24 cellular contexts compared by ENCODE assay signal in the genomic region with DNA sequence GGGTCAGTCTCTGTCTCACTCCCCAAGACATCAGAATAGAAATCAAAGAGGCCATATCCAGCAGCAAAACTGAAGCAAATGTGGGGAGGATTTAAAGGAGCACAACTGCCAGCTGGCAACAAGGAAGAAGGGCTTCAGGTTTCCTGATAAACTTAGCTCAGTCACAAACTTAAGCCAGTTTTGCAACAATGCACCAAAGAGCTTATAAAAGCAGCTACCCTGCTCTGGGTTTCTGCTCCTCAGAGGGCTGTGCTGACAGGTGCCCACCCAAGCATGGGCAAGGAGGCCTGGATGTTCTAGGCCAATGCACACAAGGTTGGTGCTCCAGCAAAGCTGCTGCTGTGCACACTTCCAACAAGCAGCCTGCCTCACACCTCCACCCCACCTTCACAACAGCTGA.
DNase-seq lines count a peak whose midpoint lies in the region; ATAC-seq and TF ChIP-seq lines count a peak whose summit lies in the region.
"Had no signal": no experiment of that assay in that cellular context is flagged by ENCODE, and none has a peak within 500 bp of the region (broad histone marks: within the 10 kb centered on the region; RNA-seq: fewer than 3 reads in every experiment).

No MANE protein-coding gene starts in this region.

- H3K9me3 ChIP-seq in GM23248 (ENCODE audit: low read depth) = no peaks in the 10 kb centered on the region
- H3K9me3 ChIP-seq: vagina had no signal

- no peaks in the 10 kb centered on the region for H3K9me3 Mint-ChIP-seq in type B pancreatic cell
- H3K9me3 Mint-ChIP-seq: HFFc6; naive thymus-derived CD4-positive, alpha-beta T cell had no signal

- DNase-seq in NCI-H2196 treated with DMSO at 0.1 percent for 48 hours (lab: John Stamatoyannopoulos, UW; ENCODE audit: unreplicated experiment) (peak; percentile 27), NCI-H2196 (lab: John Stamatoyannopoulos, UW; ENCODE audit: unreplicated experiment) (no peak), choroid plexus epithelial cell (ENCODE audit: low read depth) (peak; percentile 26), left kidney (ENCODE audit: low read depth, low spot score) (peak; percentile 79), type B pancreatic cell (ENCODE audit: extremely low spot score, unreplicated experiment) (peak; percentile 31), SW 1271 (lab: John Stamatoyannopoulos, UW) (no peak), GM23248 (no peak)
- DNase-seq: activated T-cell treated with anti-CD3 and anti-CD28 coated beads for 4 hours; amygdala; C1 segment of cervical spinal cord; central memory CD4-positive, alpha-beta T cell; DND-41; effector CD8-positive, alpha-beta T cell; HFFc6; hypothalamus; KBM-7; kidney; naive thymus-derived CD4-positive, alpha-beta T cell; stimulated activated CD4-positive, alpha-beta T cell treated with anti-CD3 and anti-CD28 coated beads, Interleukin-4, amount 100 ng/mL, for 4 hours; T-helper 1 cell had no signal

- no peak overlapping the region for H3K27ac ChIP-seq in GM23248
- H3K27ac ChIP-seq: skin epidermis, vagina had no signal

- no peaks in the 10 kb centered on the region for H3K27me3 Mint-ChIP-seq in type B pancreatic cell
- H3K27me3 Mint-ChIP-seq: naive thymus-derived CD4-positive, alpha-beta T cell; progenitor cell of endocrine pancreas had no signal

- peaks cover 3% of the 10 kb centered on the region for H3K36me3 Mint-ChIP-seq in type B pancreatic cell

- in situ Hi-C loops in GM23248 (cut with MboI) = no loop called here

- H3K4me3 ChIP-seq in choroid plexus epithelial cell (ENCODE audit: low read depth, low read length) = no peak overlapping the region
- no peak overlapping the region for H3K4me3 ChIP-seq in GM23248
- H3K4me3 ChIP-seq: skin epidermis, vagina had no signal

- no peaks in the 10 kb centered on the region for H3K27me3 ChIP-seq in GM23248 (replicated peaks; ENCODE audit: insufficient read depth)
- H3K27me3 ChIP-seq: vagina had no signal

- H3K4me2 ChIP-seq in GM23248 (ENCODE audit: unreplicated experiment) = no peak overlapping the region

- peaks cover 8% of the 10 kb centered on the region; the same call in 1 of the 2 replicates for H3F3A ChIP-seq in GM23248 (ENCODE audit: insufficient read depth)

- H2AFZ ChIP-seq in GM23248 = no peak overlapping the region

- no peaks in the 10 kb centered on the region for H3K36me3 ChIP-seq in GM23248 (ENCODE audit: low read depth)
- H3K36me3 ChIP-seq: vagina had no signal

- H3K9ac ChIP-seq in GM23248 = no peak overlapping the region

- TF ChIP-seq CTCF in choroid plexus epithelial cell (conservative IDR thresholded peaks at IDR 0.05; ENCODE audit: low read depth, low read length) (no peak), type B pancreatic cell (conservative IDR thresholded peaks at IDR 0.05) (no peak)

- no peak overlapping the region for H3K27ac Mint-ChIP-seq in type B pancreatic cell
- H3K27ac Mint-ChIP-seq: HFFc6; naive thymus-derived CD4-positive, alpha-beta T cell; progenitor cell of endocrine pancreas had no signal

- H4K20me1 ChIP-seq in GM23248 (ENCODE audit: insufficient read depth) = no peaks in the 10 kb centered on the region

- no peak for ATAC-seq in HG03571 (IDR thresholded peaks at IDR 0.05; ENCODE audit: unreplicated experiment)
- ATAC-seq: naive thymus-derived CD4-positive, alpha-beta T cell had no signal

- no peaks in the 10 kb centered on the region for H3K9me2 ChIP-seq in GM23248 (ENCODE audit: insufficient read depth)

- no peak overlapping the region for H3K4me3 Mint-ChIP-seq in type B pancreatic cell
- H3K4me3 Mint-ChIP-seq: HFFc6; naive thymus-derived CD4-positive, alpha-beta T cell had no signal

- H3K4me1 Mint-ChIP-seq in type B pancreatic cell (ENCODE audit: unreplicated experiment) = peaks cover 42% of the 10 kb centered on the region

- peaks cover 24% of the 10 kb centered on the region for H3K4me1 ChIP-seq in GM23248 (ENCODE audit: insufficient read depth)

- H3K79me2 ChIP-seq in GM23248 (ENCODE audit: insufficient read depth) = peaks cover 16% of the 10 kb centered on the region

Comparison
In these comparisons a context has a peak if more than half of its experiments do, and no peak if none do; other contexts are left out.
1. DNase-seq: peak in NCI-H2196 treated with DMSO at 0.1 percent for 48 hours (single experiment), choroid plexus epithelial cell (single experiment), left kidney (single experiment) and type B pancreatic cell (single experiment); none in NCI-H2196 (single experiment), SW 1271 (0 of 2) and GM23248 (single experiment).